Comparison of ENCODE assay signal across 33 cellular contexts in genomic region chr2:157991932-157992331, GRCh38.
DNase-seq lines count a peak whose midpoint lies in the region; ATAC-seq, FAIRE-seq and TF ChIP-seq lines count a peak whose summit lies in the region.
"Had no signal": no experiment of that assay in that cellular context is flagged by ENCODE, and none has a peak within 500 bp of the region (broad histone marks: within the 10 kb centered on the region; RNA-seq: fewer than 3 reads in every experiment).

No MANE protein-coding gene starts in this region.

- TF ChIP-seq POLR2A in K562 (conservative IDR thresholded peaks at IDR 0.05), result no peak
- TF ChIP-seq POLR2A in endothelial cell of umbilical vein (IDR thresholded peaks at IDR 0.05; ENCODE audit: low read depth, low read length), result no peak

- H3K4me3 ChIP-seq in K562 (no peak overlapping the region), endothelial cell of umbilical vein (replicated peaks in 1 of 3; ENCODE audit: insufficient read depth in 1 of 3, low read depth in 1 of 3, low read length in 3 of 3) (no peak overlapping the region)
- H3K4me3 ChIP-seq: A549; BLaER1; BLaER1 treated with 17β-estradiol and CSF1 and Interleukin-3, amounts not matched to agents 10 nM and 100 nM had no signal

- in situ Hi-C loops in K562 (cut with MboI), result no loop called here

- intact Hi-C loops in K562 (cut with micrococcal nuclease) (no loop called here), endothelial cell of umbilical vein (cut with micrococcal nuclease) (no loop called here)

- no peak overlapping the region for H3K4me2 ChIP-seq in K562 (ENCODE audit: insufficient read depth, low read length)
- H3K4me2 ChIP-seq in endothelial cell of umbilical vein (ENCODE audit: insufficient read depth, low read length), result no peak overlapping the region
- H3K4me2 ChIP-seq: A549; BLaER1; BLaER1 treated with 17β-estradiol and CSF1 and Interleukin-3, amounts not matched to agents 10 nM and 100 nM had no signal

- H3K9me3 ChIP-seq in K562 (replicated peaks; ENCODE audit: control insufficient read depth, insufficient read depth, low read depth, low read length) (no peaks in the 10 kb centered on the region), endothelial cell of umbilical vein (replicated peaks; ENCODE audit: control insufficient read depth, insufficient read depth, low read length) (no peaks in the 10 kb centered on the region)
- H3K9me3 ChIP-seq: A549; BE2C; BLaER1; BLaER1 treated with 17β-estradiol and CSF1 and Interleukin-3, amounts not matched to agents 10 nM and 100 nM; Caco-2 had no signal

- no peaks in the 10 kb centered on the region for H4K20me1 ChIP-seq in K562 (replicated peaks; ENCODE audit: control insufficient read depth, insufficient read depth, low read length)
- no peaks in the 10 kb centered on the region for H4K20me1 ChIP-seq in endothelial cell of umbilical vein (replicated peaks; ENCODE audit: control insufficient read depth, extremely low read depth, insufficient read depth, low read length)
- H4K20me1 ChIP-seq: BLaER1; BLaER1 treated with 17β-estradiol and CSF1 and Interleukin-3, amounts not matched to agents 10 nM and 100 nM had no signal

- CTCF ChIA-PET in K562 (lab: Yijun Ruan, JAX; ENCODE audit: low intra/inter-chr PET ratio) (no interaction called here), endothelial cell of umbilical vein (lab: Charles Lee) (no interaction called here)

- H3K79me2 ChIP-seq in K562 (ENCODE audit: control insufficient read depth, insufficient read depth, low read length) (no peaks in the 10 kb centered on the region), endothelial cell of umbilical vein (ENCODE audit: control insufficient read depth, insufficient read depth, low read length) (no peaks in the 10 kb centered on the region)

- H3K9me1 ChIP-seq in K562 (ENCODE audit: control insufficient read depth, insufficient read depth, low read length) (no peaks in the 10 kb centered on the region), endothelial cell of umbilical vein (replicated peaks; ENCODE audit: control insufficient read depth, extremely low read depth, insufficient read depth, low read length) (no peaks in the 10 kb centered on the region)

- DNase-seq in K562 (ENCODE audit: extremely low read depth in 1 of 4, low spot score in 3 of 4), result no peak
- no peak for DNase-seq in endothelial cell of umbilical vein (ENCODE audit: low read depth, low spot score)
- peak; percentile 28 for DNase-seq in renal cortical epithelial cell (ENCODE audit: low read depth)
- DNase-seq in NCI-H1694 (lab: John Stamatoyannopoulos, UW), result no peak
- no peak for DNase-seq in ecto neural progenitor cell (ENCODE audit: low spot score)
- DNase-seq in NCI-H2081 (lab: John Stamatoyannopoulos, UW), result no peak
- DNase-seq: 8988T; ACHN; AML-193; BE2C; C1 segment of cervical spinal cord; Caco-2; Calu3; CD4-positive, alpha-beta memory T cell; CD4-positive, alpha-beta T cell; CD4-positive, CD25-positive, alpha-beta regulatory T cell; CD8-positive, alpha-beta memory T cell; CD8-positive, alpha-beta T cell; COR-L47; DMS 273 treated with DMSO at 0.1 percent for 48 hours; DMS153; DMS53; DMS79; DMS79 treated with DMSO at 0.1 percent for 48 hours; DND-41; EL had no signal

- H3K4me1 ChIP-seq in K562 (replicated peaks in 1 of 2; ENCODE audit: control insufficient read depth in 2 of 2, insufficient read depth in 2 of 2, low read length in 2 of 2) (no peaks in the 10 kb centered on the region), endothelial cell of umbilical vein (ENCODE audit: control insufficient read depth, extremely low read depth, insufficient read depth, low read length) (no peaks in the 10 kb centered on the region)
- H3K4me1 ChIP-seq: A549; BE2C; BLaER1; BLaER1 treated with 17β-estradiol and CSF1 and Interleukin-3, amounts not matched to agents 10 nM and 100 nM; Caco-2 had no signal

- no peak for FAIRE-seq in K562 (lab: Jason Lieb, UNC)
- no peak for FAIRE-seq in endothelial cell of umbilical vein (lab: Jason Lieb, UNC)
- FAIRE-seq: A204.1, A549, D721Med had no signal

- H3K9ac ChIP-seq in K562 (ENCODE audit: insufficient read depth in 1 of 2, low read depth in 2 of 2, low read length in 2 of 2) (no peak overlapping the region), endothelial cell of umbilical vein (replicated peaks; ENCODE audit: extremely low read depth, insufficient read depth, low read length) (no peak overlapping the region)
- H3K9ac ChIP-seq: BLaER1; BLaER1 treated with 17β-estradiol and CSF1 and Interleukin-3, amounts not matched to agents 10 nM and 100 nM had no signal

- TF ChIP-seq EP300 in K562 (IDR thresholded peaks at IDR 0.05; ENCODE audit: low read length), result no peak

- H3K36me3 ChIP-seq in K562 (ENCODE audit: control insufficient read depth, insufficient read depth, low read length) (no peaks in the 10 kb centered on the region), endothelial cell of umbilical vein (ENCODE audit: control insufficient read depth in 2 of 2, extremely low read depth in 1 of 2, insufficient read depth in 2 of 2, low read length in 2 of 2) (no peaks in the 10 kb centered on the region)
- H3K36me3 ChIP-seq: BE2C; BLaER1; BLaER1 treated with 17β-estradiol and CSF1 and Interleukin-3, amounts not matched to agents 10 nM and 100 nM had no signal

- POLR2A ChIA-PET in K562 (lab: Yijun Ruan, JAX), result interaction anchor here (1.0 to 1.5 kb wide), 3 partner anchors 12 to 205 kb away, joined by 3 to 4 read pairs (median 3); partner anchors contain the start of gene ACVR1
- POLR2A ChIA-PET in endothelial cell of umbilical vein (lab: Charles Lee), result interaction anchor here (0.6 kb wide), 1 partner anchor 10 kb away, joined by 4 read pairs; no protein-coding TSS in a partner anchor

- dilution Hi-C loops in endothelial cell of umbilical vein (cut with MboI; ENCODE audit: extremely low pct_ligation_motif_present, low sequenced_read_pairs), result no loop called here

- H2AFZ ChIP-seq in K562 (ENCODE audit: low read depth, low read length) (no peak overlapping the region; the same call in 1 of the 2 replicates), endothelial cell of umbilical vein (ENCODE audit: low read depth, low read length) (no peak overlapping the region)

- WGBS in K562 (ENCODE audit: insufficient coverage, low coverage, missing lambda C conversion rate), result 18% methylated on average over 6 of the region's 6 CpGs

- TF ChIP-seq CTCF in K562 (IDR thresholded peaks at IDR 0.05 in 2 of 3, conservative IDR thresholded peaks at IDR 0.05 in 1 of 3; ENCODE audit: insufficient read depth in 2 of 3, low read depth in 1 of 3, low read length in 3 of 3), result no peak
- no peak for TF ChIP-seq CTCF in endothelial cell of umbilical vein (IDR thresholded peaks at IDR 0.05; ENCODE audit: extremely low read depth in 1 of 2, insufficient read depth in 1 of 2, low read depth in 1 of 2, low read length in 2 of 2)

- H3K27ac ChIP-seq in K562 (ENCODE audit: extremely low read depth, low read depth, low read length) (no peak overlapping the region), endothelial cell of umbilical vein (ENCODE audit: insufficient read depth, low read depth, low read length) (no peak overlapping the region)
- H3K27ac ChIP-seq: 22Rv1; A549; BLaER1; BLaER1 treated with 17β-estradiol and CSF1 and Interleukin-3, amounts not matched to agents 10 nM and 100 nM; C4-2B had no signal

- no peak for TF ChIP-seq RAD21 in K562 (CRISPR knock-in tag; conservative IDR thresholded peaks at IDR 0.05 in 1 of 2, IDR thresholded peaks at IDR 0.05 in 1 of 2)

- no peaks in the 10 kb centered on the region for H3K27me3 ChIP-seq in K562 (ENCODE audit: control insufficient read depth in 2 of 2, insufficient read depth in 2 of 2, low read length in 2 of 2)
- H3K27me3 ChIP-seq in endothelial cell of umbilical vein (ENCODE audit: control insufficient read depth in 2 of 2, insufficient read depth in 2 of 2, low read length in 2 of 2), result peaks cover 5% of the 10 kb centered on the region in 2 experiments
- H3K27me3 ChIP-seq: BE2C; BLaER1; BLaER1 treated with 17β-estradiol and CSF1 and Interleukin-3, amounts not matched to agents 10 nM and 100 nM had no signal

- BruUV-seq in K562 (replicated peaks; lab: Mats Ljungman, UMichigan) (no TSS peak), endothelial cell of umbilical vein (replicated peaks; lab: Mats Ljungman, UMichigan) (no TSS peak)

- ATAC-seq in K562, result no peak
- ATAC-seq: A549; CD8-positive, alpha-beta T cell had no signal

TF ChIP-seq in endothelial cell of umbilical vein, 7 proteins besides CTCF, POLR2A, EP300 and RAD21:
- peak; percentile 17 for TF ChIP-seq JUN (IDR thresholded peaks at IDR 0.05; ENCODE audit: borderline replicate concordance, insufficient read depth, insufficient read length, low read depth)
- TF ChIP-seq MYC (IDR thresholded peaks at IDR 0.05; ENCODE audit: low read depth, low read length), result no peak
TF ChIP-seq in endothelial cell of umbilical vein: peak in this region for 1.
